Comparison of ENCODE assay signal across 1 cellular context in the genomic region with DNA sequence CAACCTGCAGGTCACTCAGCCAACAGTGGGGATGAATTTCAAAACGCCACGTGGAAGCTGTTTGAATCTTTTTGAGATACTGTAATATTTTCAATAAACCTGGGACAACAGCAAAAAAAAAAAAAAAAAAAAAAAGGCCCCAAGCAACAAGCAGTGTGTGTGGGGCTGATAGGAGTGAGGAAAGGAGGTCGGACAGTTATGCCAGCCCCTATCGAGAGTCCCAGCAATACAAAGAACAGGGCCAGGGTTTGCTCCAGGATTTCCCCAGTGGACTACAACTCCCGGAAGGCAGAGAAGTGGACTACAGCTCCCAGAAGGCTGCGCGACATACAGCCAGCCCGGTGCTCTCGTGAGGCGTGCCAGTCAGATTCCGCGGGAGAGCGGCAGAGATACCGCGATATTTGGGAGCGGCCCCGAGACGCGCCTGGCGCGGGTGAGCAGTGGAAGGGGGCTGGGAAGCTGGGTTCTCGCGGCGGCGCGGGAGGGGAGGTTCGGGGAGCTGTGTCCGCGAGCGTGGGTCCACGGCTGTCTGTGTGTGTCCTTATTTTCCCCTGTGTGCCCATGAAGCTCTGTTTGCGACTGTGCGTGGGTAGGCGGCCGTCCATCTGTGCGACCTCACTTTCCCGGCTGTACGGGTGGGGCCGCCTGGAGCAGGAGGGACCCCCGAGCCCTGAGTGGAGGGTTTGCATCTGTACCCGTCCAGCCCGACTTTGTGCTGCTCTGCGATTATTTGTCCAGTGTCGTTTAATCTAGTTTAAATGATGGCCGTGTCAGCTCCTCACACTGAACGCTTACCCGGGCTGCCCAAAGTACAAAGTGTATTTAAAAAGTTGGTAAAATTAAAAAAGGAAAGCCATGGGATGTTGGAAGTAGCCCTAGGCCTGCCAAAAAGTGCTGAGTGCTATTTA.
TF ChIP-seq lines count a peak whose summit lies in the region.

A gene with protein sequence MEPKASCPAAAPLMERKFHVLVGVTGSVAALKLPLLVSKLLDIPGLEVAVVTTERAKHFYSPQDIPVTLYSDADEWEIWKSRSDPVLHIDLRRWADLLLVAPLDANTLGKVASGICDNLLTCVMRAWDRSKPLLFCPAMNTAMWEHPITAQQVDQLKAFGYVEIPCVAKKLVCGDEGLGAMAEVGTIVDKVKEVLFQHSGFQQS (plus strand): TSS at position 397 of the 908 bp plus-strand sequence. CDS start 4,729 bp downstream, outside the sequence.

TF ChIP-seq in K562, 482 proteins besides CTCF, POLR2A, EP300 and RAD21 (continued from another document and continues in another):
- TF ChIP-seq, protein P1, sequence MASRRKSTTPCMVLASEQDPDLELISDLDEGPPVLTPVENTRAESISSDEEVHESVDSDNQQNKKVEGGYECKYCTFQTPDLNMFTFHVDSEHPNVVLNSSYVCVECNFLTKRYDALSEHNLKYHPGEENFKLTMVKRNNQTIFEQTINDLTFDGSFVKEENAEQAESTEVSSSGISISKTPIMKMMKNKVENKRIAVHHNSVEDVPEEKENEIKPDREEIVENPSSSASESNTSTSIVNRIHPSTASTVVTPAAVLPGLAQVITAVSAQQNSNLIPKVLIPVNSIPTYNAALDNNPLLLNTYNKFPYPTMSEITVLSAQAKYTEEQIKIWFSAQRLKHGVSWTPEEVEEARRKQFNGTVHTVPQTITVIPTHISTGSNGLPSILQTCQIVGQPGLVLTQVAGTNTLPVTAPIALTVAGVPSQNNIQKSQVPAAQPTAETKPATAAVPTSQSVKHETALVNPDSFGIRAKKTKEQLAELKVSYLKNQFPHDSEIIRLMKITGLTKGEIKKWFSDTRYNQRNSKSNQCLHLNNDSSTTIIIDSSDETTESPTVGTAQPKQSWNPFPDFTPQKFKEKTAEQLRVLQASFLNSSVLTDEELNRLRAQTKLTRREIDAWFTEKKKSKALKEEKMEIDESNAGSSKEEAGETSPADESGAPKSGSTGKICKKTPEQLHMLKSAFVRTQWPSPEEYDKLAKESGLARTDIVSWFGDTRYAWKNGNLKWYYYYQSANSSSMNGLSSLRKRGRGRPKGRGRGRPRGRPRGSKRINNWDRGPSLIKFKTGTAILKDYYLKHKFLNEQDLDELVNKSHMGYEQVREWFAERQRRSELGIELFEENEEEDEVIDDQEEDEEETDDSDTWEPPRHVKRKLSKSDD (conservative IDR thresholded peaks at IDR 0.05; ENCODE audit: low read length) = peak; percentile 96
- TF ChIP-seq SPI1 (IDR thresholded peaks at IDR 0.05; ENCODE audit: borderline replicate concordance, low read depth, low read length) (no peak), ZZZ3 (IDR thresholded peaks at IDR 0.05) (peak; percentile 72; the same call in 1 of the 2 replicates), JUND (IDR thresholded peaks at IDR 0.05; ENCODE audit: borderline replicate concordance, low read depth, low read length) (peak; percentile 63), JUND (tag; IDR thresholded peaks at IDR 0.05; ENCODE audit: borderline replicate concordance, low read depth, low read length) (no peak; the same call in 2 of the 3 replicates), ZNF584 (CRISPR knock-in tag; IDR thresholded peaks at IDR 0.05; ENCODE audit: low read depth) (no peak), ZNF699 (CRISPR knock-in tag; IDR thresholded peaks at IDR 0.05; ENCODE audit: insufficient replicate concordance) (no peak), CREM (IDR thresholded peaks at IDR 0.05; ENCODE audit: low read depth) (peak; percentile 87), SIX5 (IDR thresholded peaks at IDR 0.05; ENCODE audit: borderline replicate concordance in 1 of 2, insufficient read depth in 1 of 2, low read depth in 1 of 2, low read length in 2 of 2) (peak; percentile 91 to 92), C11orf30 (IDR thresholded peaks at IDR 0.05; ENCODE audit: low read depth) (0 out of 2 replicates have a peak, but pooled peaks have one; percentile 56), FIP1L1 (IDR thresholded peaks at IDR 0.05; ENCODE audit: low read depth, low read length, poor library complexity, severe bottlenecking) (peak; percentile 70), L3MBTL2 (IDR thresholded peaks at IDR 0.05) (peak; percentile 64), ZNF384 (IDR thresholded peaks at IDR 0.05; ENCODE audit: low read depth, low read length) (peak; percentile 97), XRCC5 (IDR thresholded peaks at IDR 0.05; ENCODE audit: low read depth, low read length) (peak; percentile 32; the same call in 1 of the 2 replicates), DIDO1 (tag; IDR thresholded peaks at IDR 0.05; ENCODE audit: low read depth) (0 out of 2 replicates have a peak, but pooled peaks have one; percentile 67), CCNT2 (IDR thresholded peaks at IDR 0.05; ENCODE audit: borderline replicate concordance, extremely low read depth, insufficient read length, low read depth, low read length) (peak; percentile 63), NONO (IDR thresholded peaks at IDR 0.05; ENCODE audit: low read depth in 2 of 2, low read length in 1 of 2) (peak in 1 of 2 experiments; percentile 72; a peak in 1 of 4 replicates), ATF1 (CRISPR knock-in tag; IDR thresholded peaks at IDR 0.05) (no peak), ATF1 (tag; IDR thresholded peaks at IDR 0.05) (peak; percentile 58; the same call in 1 of the 2 replicates), RBBP5 (IDR thresholded peaks at IDR 0.05; ENCODE audit: borderline replicate concordance, insufficient read depth, low read length, poor library complexity, severe bottlenecking) (peak; percentile 93), YY1 (IDR thresholded peaks at IDR 0.05; ENCODE audit: borderline replicate concordance in 1 of 3, control insufficient read depth in 1 of 3, extremely low read depth in 1 of 3, insufficient read depth in 3 of 3, insufficient read length in 1 of 3, insufficient replicate concordance in 2 of 3, low read depth in 1 of 3, low read length in 2 of 3) (peak in 2 of 3 experiments; percentile 53 to 62)
- TF ChIP-seq, protein P2, sequence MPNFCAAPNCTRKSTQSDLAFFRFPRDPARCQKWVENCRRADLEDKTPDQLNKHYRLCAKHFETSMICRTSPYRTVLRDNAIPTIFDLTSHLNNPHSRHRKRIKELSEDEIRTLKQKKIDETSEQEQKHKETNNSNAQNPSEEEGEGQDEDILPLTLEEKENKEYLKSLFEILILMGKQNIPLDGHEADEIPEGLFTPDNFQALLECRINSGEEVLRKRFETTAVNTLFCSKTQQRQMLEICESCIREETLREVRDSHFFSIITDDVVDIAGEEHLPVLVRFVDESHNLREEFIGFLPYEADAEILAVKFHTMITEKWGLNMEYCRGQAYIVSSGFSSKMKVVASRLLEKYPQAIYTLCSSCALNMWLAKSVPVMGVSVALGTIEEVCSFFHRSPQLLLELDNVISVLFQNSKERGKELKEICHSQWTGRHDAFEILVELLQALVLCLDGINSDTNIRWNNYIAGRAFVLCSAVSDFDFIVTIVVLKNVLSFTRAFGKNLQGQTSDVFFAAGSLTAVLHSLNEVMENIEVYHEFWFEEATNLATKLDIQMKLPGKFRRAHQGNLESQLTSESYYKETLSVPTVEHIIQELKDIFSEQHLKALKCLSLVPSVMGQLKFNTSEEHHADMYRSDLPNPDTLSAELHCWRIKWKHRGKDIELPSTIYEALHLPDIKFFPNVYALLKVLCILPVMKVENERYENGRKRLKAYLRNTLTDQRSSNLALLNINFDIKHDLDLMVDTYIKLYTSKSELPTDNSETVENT (CRISPR knock-in tag; IDR thresholded peaks at IDR 0.05) = peak; percentile 90
- TF ChIP-seq, protein P3, sequence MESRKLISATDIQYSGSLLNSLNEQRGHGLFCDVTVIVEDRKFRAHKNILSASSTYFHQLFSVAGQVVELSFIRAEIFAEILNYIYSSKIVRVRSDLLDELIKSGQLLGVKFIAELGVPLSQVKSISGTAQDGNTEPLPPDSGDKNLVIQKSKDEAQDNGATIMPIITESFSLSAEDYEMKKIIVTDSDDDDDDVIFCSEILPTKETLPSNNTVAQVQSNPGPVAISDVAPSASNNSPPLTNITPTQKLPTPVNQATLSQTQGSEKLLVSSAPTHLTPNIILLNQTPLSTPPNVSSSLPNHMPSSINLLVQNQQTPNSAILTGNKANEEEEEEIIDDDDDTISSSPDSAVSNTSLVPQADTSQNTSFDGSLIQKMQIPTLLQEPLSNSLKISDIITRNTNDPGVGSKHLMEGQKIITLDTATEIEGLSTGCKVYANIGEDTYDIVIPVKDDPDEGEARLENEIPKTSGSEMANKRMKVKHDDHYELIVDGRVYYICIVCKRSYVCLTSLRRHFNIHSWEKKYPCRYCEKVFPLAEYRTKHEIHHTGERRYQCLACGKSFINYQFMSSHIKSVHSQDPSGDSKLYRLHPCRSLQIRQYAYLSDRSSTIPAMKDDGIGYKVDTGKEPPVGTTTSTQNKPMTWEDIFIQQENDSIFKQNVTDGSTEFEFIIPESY (CRISPR knock-in tag; IDR thresholded peaks at IDR 0.05) = no peak; the same call in 1 of the 2 replicates
- TF ChIP-seq, protein P4, sequence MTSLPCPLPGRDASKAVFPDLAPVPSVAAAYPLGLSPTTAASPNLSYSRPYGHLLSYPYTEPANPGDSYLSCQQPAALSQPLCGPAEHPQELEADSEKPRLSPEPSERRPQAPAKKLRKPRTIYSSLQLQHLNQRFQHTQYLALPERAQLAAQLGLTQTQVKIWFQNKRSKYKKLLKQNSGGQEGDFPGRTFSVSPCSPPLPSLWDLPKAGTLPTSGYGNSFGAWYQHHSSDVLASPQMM (CRISPR knock-in tag; IDR thresholded peaks at IDR 0.05) = no peak
- TF ChIP-seq, protein P5, sequence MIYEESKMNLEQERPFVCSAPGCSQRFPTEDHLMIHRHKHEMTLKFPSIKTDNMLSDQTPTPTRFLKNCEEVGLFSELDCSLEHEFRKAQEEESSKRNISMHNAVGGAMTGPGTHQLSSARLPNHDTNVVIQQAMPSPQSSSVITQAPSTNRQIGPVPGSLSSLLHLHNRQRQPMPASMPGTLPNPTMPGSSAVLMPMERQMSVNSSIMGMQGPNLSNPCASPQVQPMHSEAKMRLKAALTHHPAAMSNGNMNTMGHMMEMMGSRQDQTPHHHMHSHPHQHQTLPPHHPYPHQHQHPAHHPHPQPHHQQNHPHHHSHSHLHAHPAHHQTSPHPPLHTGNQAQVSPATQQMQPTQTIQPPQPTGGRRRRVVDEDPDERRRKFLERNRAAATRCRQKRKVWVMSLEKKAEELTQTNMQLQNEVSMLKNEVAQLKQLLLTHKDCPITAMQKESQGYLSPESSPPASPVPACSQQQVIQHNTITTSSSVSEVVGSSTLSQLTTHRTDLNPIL (CRISPR knock-in tag; IDR thresholded peaks at IDR 0.05) = no peak
- TF ChIP-seq, protein P6, sequence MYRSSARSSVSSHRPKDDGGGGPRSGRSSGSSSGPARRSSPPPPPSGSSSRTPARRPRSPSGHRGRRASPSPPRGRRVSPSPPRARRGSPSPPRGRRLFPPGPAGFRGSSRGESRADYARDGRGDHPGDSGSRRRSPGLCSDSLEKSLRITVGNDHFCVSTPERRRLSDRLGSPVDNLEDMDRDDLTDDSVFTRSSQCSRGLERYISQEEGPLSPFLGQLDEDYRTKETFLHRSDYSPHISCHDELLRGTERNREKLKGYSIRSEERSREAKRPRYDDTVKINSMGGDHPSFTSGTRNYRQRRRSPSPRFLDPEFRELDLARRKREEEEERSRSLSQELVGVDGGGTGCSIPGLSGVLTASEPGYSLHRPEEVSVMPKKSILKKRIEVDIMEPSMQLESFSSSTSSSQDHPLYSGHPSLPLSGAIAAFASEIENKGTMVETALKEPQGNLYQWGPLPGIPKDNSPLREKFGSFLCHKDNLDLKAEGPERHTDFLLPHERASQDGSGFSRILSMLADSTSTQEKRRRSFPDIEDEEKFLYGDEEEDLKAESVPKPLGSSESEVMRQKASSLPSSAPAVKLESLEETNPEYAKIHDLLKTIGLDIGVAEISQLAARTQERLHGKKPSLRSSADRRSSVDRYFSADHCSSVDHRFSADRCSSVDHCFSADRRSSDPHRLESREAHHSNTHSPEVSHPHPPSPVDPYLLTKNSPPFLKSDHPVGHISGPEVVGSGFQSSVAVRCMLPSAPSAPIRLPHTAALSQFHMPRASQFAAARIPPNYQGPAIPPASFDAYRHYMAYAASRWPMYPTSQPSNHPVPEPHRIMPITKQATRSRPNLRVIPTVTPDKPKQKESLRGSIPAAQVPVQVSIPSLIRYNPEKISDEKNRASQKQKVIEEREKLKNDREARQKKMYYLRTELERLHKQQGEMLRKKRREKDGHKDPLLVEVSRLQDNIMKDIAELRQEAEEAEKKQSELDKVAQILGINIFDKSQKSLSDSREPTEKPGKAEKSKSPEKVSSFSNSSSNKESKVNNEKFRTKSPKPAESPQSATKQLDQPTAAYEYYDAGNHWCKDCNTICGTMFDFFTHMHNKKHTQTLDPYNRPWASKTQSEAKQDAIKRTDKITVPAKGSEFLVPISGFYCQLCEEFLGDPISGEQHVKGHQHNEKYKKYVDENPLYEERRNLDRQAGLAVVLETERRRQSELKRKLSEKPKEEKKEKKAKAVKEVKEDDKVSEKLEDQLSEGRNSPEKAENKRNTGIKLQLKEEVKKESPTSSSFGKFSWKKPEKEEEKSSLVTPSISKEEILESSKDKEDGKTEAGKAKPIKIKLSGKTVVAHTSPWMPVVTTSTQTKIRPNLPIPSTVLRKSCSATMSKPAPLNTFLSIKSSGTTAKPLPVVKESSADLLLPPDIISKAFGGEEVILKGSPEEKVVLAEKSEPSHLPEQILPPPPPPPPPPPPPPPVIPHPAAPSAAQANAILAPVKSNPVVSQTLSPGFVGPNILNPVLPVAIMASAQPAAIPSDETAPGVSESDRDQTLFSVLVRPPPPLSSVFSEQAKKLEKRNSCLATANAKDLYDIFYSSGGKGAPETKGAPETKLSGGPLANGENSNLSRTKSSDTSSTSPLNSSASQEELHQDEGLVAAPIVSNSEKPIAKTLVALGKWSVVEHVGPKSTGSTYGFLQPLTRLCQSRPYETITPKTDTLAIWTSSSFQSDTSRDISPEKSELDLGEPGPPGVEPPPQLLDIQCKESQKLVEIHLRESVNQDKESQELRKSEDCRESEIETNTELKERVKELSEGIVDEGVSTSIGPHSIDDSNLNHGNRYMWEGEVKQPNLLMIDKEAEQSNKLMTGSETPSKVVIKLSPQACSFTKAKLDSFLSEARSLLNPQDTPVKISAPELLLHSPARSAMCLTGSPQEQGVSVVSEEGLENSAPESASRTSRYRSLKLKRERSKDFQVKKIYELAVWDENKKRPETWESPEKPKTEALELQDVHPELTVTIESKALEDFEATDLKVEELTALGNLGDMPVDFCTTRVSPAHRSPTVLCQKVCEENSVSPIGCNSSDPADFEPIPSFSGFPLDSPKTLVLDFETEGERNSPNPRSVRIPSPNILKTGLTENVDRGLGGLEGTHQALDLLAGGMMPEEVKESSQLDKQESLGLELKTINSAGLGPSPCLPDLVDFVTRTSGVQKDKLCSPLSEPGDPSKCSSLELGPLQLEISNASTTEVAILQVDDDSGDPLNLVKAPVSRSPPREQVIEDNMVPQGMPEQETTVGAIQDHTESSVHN (IDR thresholded peaks at IDR 0.05; ENCODE audit: borderline replicate concordance in 1 of 2, low read depth in 1 of 2) = no peak
- TF ChIP-seq, protein P7, sequence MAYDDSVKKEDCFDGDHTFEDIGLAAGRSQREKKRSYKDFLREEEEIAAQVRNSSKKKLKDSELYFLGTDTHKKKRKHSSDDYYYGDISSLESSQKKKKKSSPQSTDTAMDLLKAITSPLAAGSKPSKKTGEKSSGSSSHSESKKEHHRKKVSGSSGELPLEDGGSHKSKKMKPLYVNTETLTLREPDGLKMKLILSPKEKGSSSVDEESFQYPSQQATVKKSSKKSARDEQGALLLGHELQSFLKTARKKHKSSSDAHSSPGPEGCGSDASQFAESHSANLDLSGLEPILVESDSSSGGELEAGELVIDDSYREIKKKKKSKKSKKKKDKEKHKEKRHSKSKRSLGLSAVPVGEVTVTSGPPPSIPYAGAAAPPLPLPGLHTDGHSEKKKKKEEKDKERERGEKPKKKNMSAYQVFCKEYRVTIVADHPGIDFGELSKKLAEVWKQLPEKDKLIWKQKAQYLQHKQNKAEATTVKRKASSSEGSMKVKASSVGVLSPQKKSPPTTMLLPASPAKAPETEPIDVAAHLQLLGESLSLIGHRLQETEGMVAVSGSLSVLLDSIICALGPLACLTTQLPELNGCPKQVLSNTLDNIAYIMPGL (CRISPR knock-in tag; IDR thresholded peaks at IDR 0.05) = 0 out of 2 replicates have a peak, but pooled peaks have one; percentile 17
